ENCODE assay signal across 13 cellular contexts in the genomic region with DNA sequence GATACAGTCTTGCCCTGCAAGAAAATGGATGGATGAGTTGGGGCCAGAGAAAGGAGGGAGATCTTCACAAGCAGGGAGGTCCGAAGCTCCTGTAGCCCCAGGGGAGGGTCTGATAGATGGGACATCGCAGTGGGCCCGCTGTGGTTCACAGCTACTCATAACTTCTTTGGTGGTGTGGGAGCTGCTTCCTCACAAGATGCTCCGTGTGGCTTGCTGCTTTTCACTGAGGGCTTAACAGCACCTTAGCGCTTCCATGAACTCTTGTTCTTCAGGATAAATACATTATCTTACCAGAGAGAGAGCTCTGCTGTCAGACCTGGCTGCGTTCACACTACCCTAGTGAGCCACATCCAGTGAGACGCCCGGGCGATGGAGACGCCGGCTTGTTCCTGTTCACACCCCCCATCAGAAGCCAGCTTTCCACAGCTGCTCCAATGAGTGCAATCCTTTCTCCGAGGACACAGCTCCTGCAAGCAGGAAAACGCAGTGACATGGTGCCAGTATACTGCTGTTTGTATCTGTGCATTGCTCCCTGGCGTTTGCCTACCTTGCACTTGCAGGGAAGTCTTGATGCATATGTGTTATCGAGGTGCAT.
DNase-seq lines count a peak whose midpoint lies in the region; ATAC-seq and TF ChIP-seq lines count a peak whose summit lies in the region.
"Had no signal": no experiment of that assay in that cellular context is flagged by ENCODE, and none has a peak within 500 bp of the region (broad histone marks: within the 10 kb centered on the region; RNA-seq: fewer than 3 reads in every experiment).

No MANE protein-coding gene starts in this region.

- H3K79me1 ChIP-seq in H9 (ENCODE audit: insufficient read depth, low read depth, low read length, poor library complexity, severe bottlenecking) (no peaks in the 10 kb centered on the region), neuronal stem cell (ENCODE audit: low read depth, low read length) (peaks cover 1% of the 10 kb centered on the region)

- no peaks in the 10 kb centered on the region for H3K23me2 ChIP-seq in H9 (ENCODE audit: insufficient read length, low read depth, low read length, poor library complexity, severe bottlenecking)

- peaks cover 3% of the 10 kb centered on the region for H3K9me3 ChIP-seq in H9 (ENCODE audit: control insufficient read depth, low read depth, low read length)
- peaks cover 0 to 5% of the 10 kb centered on the region in 2 donors for H3K9me3 ChIP-seq in neuronal stem cell (replicated peaks in 1 of 2; ENCODE audit: control insufficient read depth in 2 of 2, insufficient read depth in 1 of 2, low read depth in 1 of 2, low read length in 2 of 2)
- peaks cover 0 to 15% (median 5%) of the 10 kb centered on the region in 12 donors for H3K9me3 ChIP-seq in heart left ventricle
- H3K9me3 ChIP-seq: Caco-2 had no signal

- H3K9ac ChIP-seq in H9 (ENCODE audit: extremely low read depth, insufficient read length, low read length) (no peak overlapping the region), neuronal stem cell (ENCODE audit: low read depth, low read length, poor library complexity) (peak overlapping the region; percentile 63)
- H3K9ac ChIP-seq: GM23248 had no signal

- no peak overlapping the region for H3K4me3 Mint-ChIP-seq in H9
- H3K4me3 Mint-ChIP-seq: CD4-positive, alpha-beta T cell had no signal

- H3K18ac ChIP-seq in H9 (ENCODE audit: insufficient read length, low read depth, low read length) (peak overlapping the region; percentile 29), neuronal stem cell (ENCODE audit: low read length) (no peak overlapping the region)

- H3K27ac ChIP-seq in H9 (ENCODE audit: insufficient read length, low read depth, low read length) = no peak overlapping the region
- no peak overlapping the region for H3K27ac ChIP-seq in neuronal stem cell (replicated peaks; ENCODE audit: low read length)
- no peak overlapping the region for H3K27ac ChIP-seq in heart left ventricle
- H3K27ac ChIP-seq: C4-2B, GM23248 had no signal

- peaks cover 39% of the 10 kb centered on the region for H3K27me3 Mint-ChIP-seq in H9 (ENCODE audit: low read depth)
- H3K27me3 Mint-ChIP-seq: CD4-positive, alpha-beta T cell had no signal

- intact Hi-C loops in heart left ventricle (cut with DNase I) = no loop called here

- no peak overlapping the region for H4K91ac ChIP-seq in H9 (ENCODE audit: insufficient read length, low read depth, low read length)
- H4K91ac ChIP-seq in neuronal stem cell (ENCODE audit: low read depth, low read length, poor library complexity) = peak overlapping the region; percentile 7

- H3K14ac ChIP-seq in H9 (ENCODE audit: insufficient read depth, low read length) = no peak overlapping the region
- no peak overlapping the region for H3K14ac ChIP-seq in neuronal stem cell (ENCODE audit: low read length)

- H3K4me2 ChIP-seq in H9 (ENCODE audit: insufficient read depth, insufficient read length, low read length) (no peak overlapping the region), neuronal stem cell (ENCODE audit: insufficient read depth, low read length, poor library complexity, severe bottlenecking) (no peak overlapping the region)

- no peak overlapping the region for H2BK12ac ChIP-seq in H9 (ENCODE audit: insufficient read length, low read depth, low read length)
- H2BK12ac ChIP-seq in neuronal stem cell (ENCODE audit: low read length) = no peak overlapping the region

- H2BK15ac ChIP-seq in H9 (ENCODE audit: low read depth, low read length) (no peak overlapping the region), neuronal stem cell (ENCODE audit: low read length) (no peak overlapping the region)

- H4K20me1 ChIP-seq in H9 (ENCODE audit: control insufficient read depth, insufficient read depth, insufficient read length) = no peaks in the 10 kb centered on the region

- no peak overlapping the region for H2BK5ac ChIP-seq in H9 (ENCODE audit: insufficient read length, low read length)
- H2BK5ac ChIP-seq in neuronal stem cell (ENCODE audit: low read length) = no peak overlapping the region

- no CpG with 5 or more reads among the region's 15 CpGs for WGBS in H9 (ENCODE audit: extremely low coverage, insufficient read length, low lambda C conversion rate)
- no CpG with 5 or more reads among the region's 15 CpGs for WGBS in neuronal stem cell (ENCODE audit: extremely low coverage in 2 of 2, insufficient read length in 2 of 2, insufficient replicate concordance in 1 of 2), 2 donors
- 75 to 81% (median 78%) methylated on average over 15 of the region's 15 CpGs for WGBS in heart left ventricle, 4 donors

- no peaks in the 10 kb centered on the region for H3K36me3 ChIP-seq in neuronal stem cell (replicated peaks in 1 of 2; ENCODE audit: control insufficient read depth in 2 of 2, insufficient read depth in 2 of 2, low read length in 2 of 2)
- H3K36me3 ChIP-seq in heart left ventricle = no peaks in the 10 kb centered on the region

- peaks cover 11 to 13% (median 11%) of the 10 kb centered on the region in 3 experiments; a peak in 6 of 7 replicates for H3K36me3 Mint-ChIP-seq in H9 (ENCODE audit: insufficient read depth in 1 of 3, low read depth in 3 of 3)

- no peaks in the 10 kb centered on the region for H3K4me1 ChIP-seq in H9 (ENCODE audit: insufficient read depth, low read length)
- no peaks in the 10 kb centered on the region for H3K4me1 ChIP-seq in neuronal stem cell (ENCODE audit: control insufficient read depth in 2 of 2, insufficient read depth in 1 of 2, low read depth in 1 of 2, low read length in 2 of 2)
- H3K4me1 ChIP-seq in heart left ventricle = no peaks in the 10 kb centered on the region
- H3K4me1 ChIP-seq: Caco-2 had no signal

- TF ChIP-seq CTCF in H9 (conservative IDR thresholded peaks at IDR 0.05) (no peak), heart left ventricle (IDR thresholded peaks at IDR 0.05) (no peak)

- no peak overlapping the region for H2BK20ac ChIP-seq in H9 (ENCODE audit: low read depth, low read length, poor library complexity, severe bottlenecking)

- H3K23ac ChIP-seq in H9 (ENCODE audit: insufficient read length, low read depth, low read length) (no peak overlapping the region), neuronal stem cell (ENCODE audit: low read depth, low read length, poor library complexity) (no peak overlapping the region)

- H4K5ac ChIP-seq in H9 (ENCODE audit: insufficient read length, low read depth, low read length) = no peak overlapping the region

- ATAC-seq in heart left ventricle (no peak), GM19328 (IDR thresholded peaks at IDR 0.05; ENCODE audit: unreplicated experiment) (no peak)

- H3K4me1 Mint-ChIP-seq in H9 = no peaks in the 10 kb centered on the region

- H3T11ph ChIP-seq in H9 (ENCODE audit: low read length) = no peak overlapping the region

- H3K9me3 Mint-ChIP-seq in H9 = peaks cover 19 to 22% of the 10 kb centered on the region in 2 experiments

- H2AFZ ChIP-seq in H9 (ENCODE audit: low read length) (no peak overlapping the region), neuronal stem cell (ENCODE audit: low read length) (no peak overlapping the region)
- H2AFZ ChIP-seq: GM23248 had no signal

- no peak overlapping the region for H3K56ac ChIP-seq in H9 (ENCODE audit: insufficient read length, low read depth, low read length)

- DNase-seq in H9 = no peak
- peak; percentile 35 for DNase-seq in ecto neural progenitor cell (ENCODE audit: low spot score)
- no peak for DNase-seq in neuronal stem cell (ENCODE audit: low spot score)
- peak; percentile 22 for DNase-seq in ureter (ENCODE audit: low spot score)
- no peak for DNase-seq in NCI-H2029 treated with DMSO at 0.1 percent for 48 hours (lab: John Stamatoyannopoulos, UW)
- no peak for DNase-seq in heart left ventricle
- DNase-seq: ACHN; Caco-2; CD4-positive, alpha-beta T cell; GM23248; HCEC 1CT had no signal

- H2AK5ac ChIP-seq in H9 (ENCODE audit: insufficient read length, low read length) = no peak overlapping the region
- H2AK5ac ChIP-seq in neuronal stem cell (ENCODE audit: low read depth, low read length) = peak overlapping the region; percentile 45

- H3K27me3 ChIP-seq in H9 (ENCODE audit: insufficient read depth, low read length) (no peaks in the 10 kb centered on the region), neuronal stem cell (ENCODE audit: control insufficient read depth in 3 of 3, insufficient read depth in 3 of 3, low read depth in 1 of 3, low read length in 3 of 3) (no peaks in the 10 kb centered on the region), heart left ventricle (peaks cover 0 to 10% (median 0%) of the 10 kb centered on the region in 9 donors)

- no peaks in the 10 kb centered on the region for H3K79me2 ChIP-seq in H9 (ENCODE audit: insufficient read depth, low read length)

- H3K4ac ChIP-seq in H9 (ENCODE audit: low read depth, low read length) (no peak overlapping the region), neuronal stem cell (ENCODE audit: low read length) (no peak overlapping the region)

- H2BK120ac ChIP-seq in H9 (ENCODE audit: low read depth, low read length, poor library complexity, severe bottlenecking) (no peak overlapping the region), neuronal stem cell (ENCODE audit: low read depth, low read length) (no peak overlapping the region)

- H3K4me3 ChIP-seq in neuronal stem cell (ENCODE audit: low read length in 2 of 2) (peak overlapping the region in 1 of 2 donors; percentile 16), heart left ventricle (no peak overlapping the region)
- H3K4me3 ChIP-seq: GM23248 had no signal

- no peak overlapping the region for H4K8ac ChIP-seq in H9 (replicated peaks; ENCODE audit: insufficient read length, low read depth, low read length)
- no peak overlapping the region for H4K8ac ChIP-seq in neuronal stem cell (ENCODE audit: low read depth, low read length)

- H3K27ac Mint-ChIP-seq in H9 = no peak overlapping the region
- H3K27ac Mint-ChIP-seq: CD4-positive, alpha-beta T cell had no signal

- no peak for TF ChIP-seq POLR2A in heart left ventricle (IDR thresholded peaks at IDR 0.05)

Comparison
In these comparisons a context has a peak if more than half of its experiments do, and no peak if none do; other contexts are left out.
1. DNase-seq: peak in ecto neural progenitor cell (single experiment) and ureter (single experiment); none in H9 (single experiment), neuronal stem cell (single experiment), NCI-H2029 treated with DMSO at 0.1 percent for 48 hours (single experiment) and heart left ventricle (0 of 5).